In genomic region chr6:104929348-104929747, GRCh38 we compare ENCODE assay signal across 30 cellular contexts. TPM values are rescaled to one million over a fixed set of nuclear protein-coding genes. Genes with fewer than 3 reads are reported as not detected.
"Had no signal": no experiment of that assay in that cellular context is flagged by ENCODE, and none has a peak within 500 bp of the region (broad histone marks: within the 10 kb centered on the region; RNA-seq: fewer than 3 reads in every experiment).

No MANE protein-coding gene starts in this region.

- H3K9me3 ChIP-seq: stomach, suprapubic skin, testis, thoracic aorta, thyroid gland, tibial artery, tibial nerve, transverse colon, upper lobe of left lung, upper lobe of right lung, uterus, vagina had no signal

- FAIRE-seq: urothelium cell line had no signal

- H3K27me3 ChIP-seq: testis, thyroid gland, upper lobe of left lung, uterus, vagina had no signal

- DNase-seq: stimulated activated CD4-positive, alpha-beta T cell treated with anti-CD3 and anti-CD28 coated beads, Interleukin-2, amount 100 ng/mL, for 48 hours; stimulated activated CD4-positive, alpha-beta T cell treated with anti-CD3 and anti-CD28 coated beads, Interleukin-4, amount 100 ng/mL, for 1 hour; stimulated activated CD4-positive, alpha-beta T cell treated with anti-CD3 and anti-CD28 coated beads, Interleukin-4, amount 100 ng/mL, for 24 hours; stimulated activated CD4-positive, alpha-beta T cell treated with anti-CD3 and anti-CD28 coated beads, Interleukin-4, amount 100 ng/mL, for 4 hours; stimulated activated CD8-positive, alpha-beta memory T cell treated with anti-CD3 and anti-CD28 coated beads, Interleukin-4, amount 100 ng/mL, for 48 hours; stimulated activated naive B cell treated with anti-CD40 and anti-IgM and Interleukin-4, amounts not matched to agents 10 μg/mL and 1 μg/mL and 100 μg/mL, for 72 hours; stimulated activated naive CD4-positive, alpha-beta T cell; stimulated activated naive CD4-positive, alpha-beta T cell treated with Interleukin-2 at 50 U/mL for 16 hours; stimulated activated naive CD8-positive, alpha-beta T cell treated with anti-CD3 and anti-CD28 coated beads, Interleukin-15, amount 100 ng/mL, for 72 hours; stimulated activated naive CD8-positive, alpha-beta T cell treated with anti-CD3 and anti-CD28 coated beads, Interleukin-15, Interleukin-2, amounts not matched to agents 100 U/mL and 50 U/mL, for 24 hours; stomach; substantia nigra; testis; thyroid gland; tibial artery; transverse colon; trophoblast cell; upper lobe of left lung; upper lobe of right lung; uterus had no signal

- H3K36me3 ChIP-seq: stomach, suprapubic skin, thoracic aorta, thyroid gland, tibial artery, tibial nerve, transverse colon, upper lobe of left lung, upper lobe of right lung, uterus, vagina had no signal

- H3K4me1 ChIP-seq: stomach, suprapubic skin, testis, thyroid gland, tibial artery, tibial nerve, transverse colon, upper lobe of left lung, upper lobe of right lung, uterus, vagina had no signal

- H3K4me3 ChIP-seq: stomach, suprapubic skin, testis, thoracic aorta, thyroid gland, tibial artery, tibial nerve, transverse colon, upper lobe of left lung, upper lobe of right lung, uterus, vagina had no signal

- ATAC-seq: stimulated activated effector memory CD8-positive, alpha-beta T cell treated with anti-CD3 and anti-CD28 coated beads, Interleukin-12 subunit alpha, Interleukin-12 subunit beta, amount 100 ng/mL, for 72 hours; stimulated activated memory B cell treated with anti-CD40 and anti-IgM and Interleukin-4, amounts not matched to agents 10 μg/mL and 1 μg/mL and 100 μg/mL, for 72 hours; stimulated activated naive B cell treated with anti-CD40 and anti-IgM and Interleukin-4, amounts not matched to agents 10 μg/mL and 1 μg/mL and 100 μg/mL, for 72 hours; stimulated activated naive CD8-positive, alpha-beta T cell treated with anti-CD3 and anti-CD28 coated beads, Interleukin-15, amount 100 ng/mL, for 72 hours; stimulated activated naive CD8-positive, alpha-beta T cell treated with anti-CD3 and anti-CD28 coated beads, Interleukin-15, Interleukin-2, amounts not matched to agents 100 U/mL and 50 U/mL, for 24 hours; upper lobe of right lung had no signal

- H3K27ac ChIP-seq: stomach, suprapubic skin, testis, thoracic aorta, thyroid gland, tibial artery, tibial nerve, transverse colon, upper lobe of left lung, upper lobe of right lung, uterus, vagina had no signal

RNA-seq across cellular contexts. Expression of gene LIN28B, which starts 27.6 kb away (rescaled TPM):
- total RNA-seq: stomach, subcutaneous adipose tissue, suprapubic skin, thoracic aorta, tibial nerve, transverse colon, upper lobe of right lung, ureter, vagina had no signal
- polyA plus RNA-seq: stomach, urinary bladder had no signal
